ENCODE assay signal across 33 cellular contexts in genomic region chr12:113470871-113471618, GRCh38. TPM values are rescaled to one million over a fixed set of nuclear protein-coding genes. Genes with fewer than 3 reads are reported as not detected.
A peak's percentile ranks its signal among the peaks of the same experiment; 100 is the strongest.
DNase-seq lines count a peak whose midpoint lies in the region; FAIRE-seq and TF ChIP-seq lines count a peak whose summit lies in the region.
"Had no signal": no experiment of that assay in that cellular context is flagged by ENCODE, and none has a peak within 500 bp of the region (broad histone marks: within the 10 kb centered on the region; RNA-seq: fewer than 3 reads in every experiment).

No MANE protein-coding gene starts in this region.

- no peak overlapping the region for H3K14ac ChIP-seq in H1 (ENCODE audit: insufficient read length)

- no peak for TF ChIP-seq RAD21 in H1 (IDR thresholded peaks at IDR 0.05 in 1 of 2, conservative IDR thresholded peaks at IDR 0.05 in 1 of 2; ENCODE audit: low read depth in 2 of 2, low read length in 2 of 2)

- TF ChIP-seq CTCF in H1 (IDR thresholded peaks at IDR 0.05; ENCODE audit: control extremely low read depth in 1 of 3, insufficient read depth in 1 of 3, low read depth in 1 of 3, low read length in 3 of 3) = no peak
- TF ChIP-seq CTCF in A673 (conservative IDR thresholded peaks at IDR 0.05; ENCODE audit: low read depth, low read length) = no peak

- peaks cover 28 to 39% of the 10 kb centered on the region in 2 experiments for H4K20me1 ChIP-seq in H1 (replicated peaks in 1 of 2; ENCODE audit: control insufficient read depth in 1 of 2, insufficient read depth in 2 of 2, low read length in 2 of 2)

- H3K4me2 ChIP-seq in H1 (ENCODE audit: insufficient read depth in 1 of 2, low read depth in 2 of 2, low read length in 2 of 2) = peak overlapping the region; percentile 93 to 98

- H3K79me2 ChIP-seq in H1 (ENCODE audit: control insufficient read depth in 1 of 2, insufficient read depth in 2 of 2, low read length in 2 of 2) = peaks cover 0 to 6% of the 10 kb centered on the region in 2 experiments; a peak in 2 of 4 replicates

- H2BK15ac ChIP-seq in H1 (ENCODE audit: low read length) = no peak overlapping the region

- no TSS peak for BruUV-seq in A673 (replicated peaks; lab: Mats Ljungman, UMichigan)

- H4K8ac ChIP-seq in H1 (ENCODE audit: extremely low read depth, insufficient read depth, low read length) = peak overlapping the region; percentile 42; the same call in 1 of the 2 replicates

- H3K36me3 ChIP-seq in H7 (replicated peaks; ENCODE audit: control insufficient read depth, insufficient read depth, low read length) (no peaks in the 10 kb centered on the region), H1 (ENCODE audit: control insufficient read depth in 2 of 4, insufficient read depth in 4 of 4, low read length in 3 of 4) (peaks cover 3 to 63% (median 5%) of the 10 kb centered on the region in 4 experiments; a peak in 5 of 8 replicates), neuron (ENCODE audit: insufficient read depth, low read length) (no peaks in the 10 kb centered on the region), A673 (ENCODE audit: insufficient read depth, low read length, poor library complexity, severe bottlenecking) (no peaks in the 10 kb centered on the region)
- H3K36me3 ChIP-seq: heart left ventricle, pancreas, tibial nerve had no signal

- H3K4me3 ChIP-seq in H7 (ENCODE audit: insufficient read depth, low read depth, low read length) = peak overlapping the region; percentile 12
- H3K4me3 ChIP-seq in H1 (ENCODE audit: extremely low read depth in 1 of 4, insufficient read depth in 2 of 4, low read depth in 3 of 4, low read length in 4 of 4) = peak overlapping the region; percentile 52 to 66 (median 60)
- peak overlapping the region; percentile 54 for H3K4me3 ChIP-seq in neuron (ENCODE audit: low read length)
- no peak overlapping the region for H3K4me3 ChIP-seq in A673 (ENCODE audit: low read depth, low read length, poor library complexity, severe bottlenecking)
- H3K4me3 ChIP-seq: body of pancreas, heart left ventricle, pancreas, tibial nerve had no signal

- peak overlapping the region in 3 of 4 experiments; percentile 43 to 50 (median 49); a peak in 3 of 7 replicates for H3K9ac ChIP-seq in H1 (replicated peaks in 1 of 4; ENCODE audit: extremely low read depth in 1 of 4, low read depth in 3 of 4, low read length in 3 of 4)

- H3K9me3 ChIP-seq in H1 (ENCODE audit: insufficient read depth in 2 of 2, low read depth in 1 of 2, low read length in 1 of 2) (no peaks in the 10 kb centered on the region), neuron (ENCODE audit: low read length) (no peaks in the 10 kb centered on the region), A673 (ENCODE audit: low read depth, low read length, poor library complexity, severe bottlenecking) (no peaks in the 10 kb centered on the region)
- H3K9me3 ChIP-seq: body of pancreas, heart left ventricle, pancreas, tibial nerve had no signal

- no peak overlapping the region for H3K23ac ChIP-seq in H1 (ENCODE audit: insufficient read length)

- FAIRE-seq in H1 (lab: Jason Lieb, UNC) = no peak
- FAIRE-seq: keratinocyte, pancreas had no signal

- no peak overlapping the region for H2BK20ac ChIP-seq in H1 (ENCODE audit: low read length)

- no peak overlapping the region for H3K56ac ChIP-seq in H1 (replicated peaks; ENCODE audit: insufficient read length, low read depth, low read length)

- no peak for TF ChIP-seq POLR2A in H1 (IDR thresholded peaks at IDR 0.05; ENCODE audit: control extremely low read depth in 1 of 2, low read depth in 2 of 2, low read length in 2 of 2)

- H3K18ac ChIP-seq in H1 (ENCODE audit: extremely low read depth, low read length) = peak overlapping the region; percentile 51; the same call in 1 of the 2 replicates

- DNase-seq in ELF-1 (ENCODE audit: low read depth, low spot score) (peak; percentile 65), H7 (peak; percentile 70), H1 (ENCODE audit: low read depth in 1 of 2, low spot score in 2 of 2) (peak in 1 of 2 experiments; percentile 76), A673 (ENCODE audit: low spot score) (no peak), substantia nigra (lab: John Stamatoyannopoulos, UW) (no peak), NCI-H187 (lab: John Stamatoyannopoulos, UW) (no peak)
- DNase-seq: activated CD4-positive, alpha-beta memory T cell treated with anti-CD3 and anti-CD28 coated beads for 36 hours; activated effector memory CD4-positive, alpha-beta T cell treated with anti-CD3 and anti-CD28 coated beads, Interleukin-2, amount 50 U/mL, for 16 hours; activated naive CD8-positive, alpha-beta T cell treated with anti-CD3 and anti-CD28 coated beads, Interleukin-2, amount 50 U/mL, for 24 hours; activated T-cell treated with anti-CD3 and anti-CD28 coated beads for 4 hours; AML-193; body of pancreas; CD8-positive, alpha-beta memory T cell; effector CD4-positive, alpha-beta T cell; erythroblast; heart left ventricle; HFFc6; midbrain; natural killer cell; NCI-H1092; NCI-H1930; NCI-H345; pancreas; Right ventricle myocardium superior; stimulated activated naive CD8-positive, alpha-beta T cell treated with anti-CD3 and anti-CD28 coated beads, Interleukin-15, Interleukin-2, amounts not matched to agents 100 U/mL and 50 U/mL, for 24 hours had no signal

- no peak for TF ChIP-seq EP300 in H1 (IDR thresholded peaks at IDR 0.05; ENCODE audit: borderline replicate concordance in 1 of 2, low read depth in 2 of 2, low read length in 2 of 2)

- H3K23me2 ChIP-seq in H1 (ENCODE audit: low read depth, low read length) = peaks cover 26% of the 10 kb centered on the region; the same call in 1 of the 2 replicates

- H4K91ac ChIP-seq in H1 (replicated peaks; ENCODE audit: insufficient read length, low read length) = no peak overlapping the region

- H3K27ac ChIP-seq in H1 (ENCODE audit: low read depth, low read length) (no peak overlapping the region), A673 (ENCODE audit: low read depth, low read length, poor library complexity, severe bottlenecking) (no peak overlapping the region), substantia nigra (ENCODE audit: low read depth, low read length, poor library complexity, severe bottlenecking) (no peak overlapping the region)
- H3K27ac ChIP-seq: body of pancreas, heart left ventricle, pancreas, tibial nerve had no signal

- H2BK5ac ChIP-seq in H1 (ENCODE audit: low read depth, low read length) = no peak overlapping the region

- no peak overlapping the region for H3K4ac ChIP-seq in H1 (replicated peaks; ENCODE audit: insufficient read length, low read depth, low read length)

- CTCF ChIA-PET in H1 (lab: Charles Lee; ENCODE audit: partially characterized antibody) (interaction anchor here (1.0 to 9.0 kb wide), 2 partner anchors 8 to 12 kb away, joined by 3 to 79 read pairs; no protein-coding TSS in a partner anchor), A673 (lab: Charles Lee) (no interaction called here)

- H2AFZ ChIP-seq in H1 (ENCODE audit: low read length) (no peak overlapping the region), neuron (ENCODE audit: low read depth, low read length) (no peak overlapping the region)

- no peak overlapping the region for H2BK12ac ChIP-seq in H1 (ENCODE audit: low read depth, low read length)

- POLR2A ChIA-PET in H1 (lab: Charles Lee; ENCODE audit: partially characterized antibody) = interaction anchor here (0.6 to 1.2 kb wide), 2 partner anchors 9 to 48 kb away, joined by 3 to 7 read pairs; no protein-coding TSS in a partner anchor
- POLR2A ChIA-PET in A673 (lab: Charles Lee; ENCODE audit: low non-redundant PET) = no interaction called here

- intact Hi-C loops in A673 (cut with micrococcal nuclease; ENCODE audit: unreplicated experiment) = no loop called here

- H3K27me3 ChIP-seq in H7 (ENCODE audit: control insufficient read depth, insufficient read depth, low read length) = peaks cover 100% of the 10 kb centered on the region
- H3K27me3 ChIP-seq in H1 (replicated peaks in 1 of 4; ENCODE audit: control insufficient read depth in 3 of 4, extremely low read depth in 1 of 4, insufficient read depth in 3 of 4, low read length in 3 of 4) = peaks cover 92 to 100% (median 99%) of the 10 kb centered on the region in 4 experiments
- peaks cover 98% of the 10 kb centered on the region for H3K27me3 ChIP-seq in neuron (ENCODE audit: insufficient read depth, low read length)
- peaks cover 100% of the 10 kb centered on the region for H3K27me3 ChIP-seq in A673 (replicated peaks; ENCODE audit: insufficient read depth, low read depth, low read length, poor library complexity)

- H2AK5ac ChIP-seq in H1 (ENCODE audit: low read depth, low read length) = peak overlapping the region; percentile 13; the same call in 1 of the 2 replicates

- WGBS in H1 (ENCODE audit: extremely low coverage in 1 of 2, insufficient coverage in 1 of 2, insufficient read length in 1 of 2, insufficient replicate concordance in 2 of 2, low coverage in 1 of 2, low lambda C conversion rate in 2 of 2, missing lambda C conversion rate in 1 of 2), 2 experiments = 3% methylated on average over 47 of the region's 53 CpGs; no CpG with 5 or more reads in 1 of the 2 experiments

- no peak overlapping the region for H4K5ac ChIP-seq in H1 (ENCODE audit: insufficient read length, low read depth, low read length)

- H2BK120ac ChIP-seq in H1 (replicated peaks; ENCODE audit: low read depth, low read length) = no peak overlapping the region

- H3K4me1 ChIP-seq in H1 (replicated peaks in 1 of 4; ENCODE audit: control insufficient read depth in 3 of 4, insufficient read depth in 4 of 4, low read length in 3 of 4) (peaks cover 0 to 83% (median 50%) of the 10 kb centered on the region in 4 experiments; a peak in 6 of 7 replicates), neuron (ENCODE audit: insufficient read depth, low read length) (peaks cover 28% of the 10 kb centered on the region), A673 (ENCODE audit: insufficient read depth, low read length, poor library complexity, severe bottlenecking) (no peaks in the 10 kb centered on the region)
- H3K4me1 ChIP-seq: pancreas had no signal

- no peaks in the 10 kb centered on the region for H3K79me1 ChIP-seq in H1 (ENCODE audit: low read depth, low read length)

RNA-seq across cellular contexts. Expression of gene LHX5, which starts 0.6 kb away (rescaled TPM):
- 0.07 and 0.85 TPM in 2 replicates for total RNA-seq in H7 (2014; rRNA removed; shearing (Covaris generic))
- 0.47 and 0.63 TPM in 2 replicates for total RNA-seq in H1 (2021; fragmentation: NEBNext Ultra II Directional; extraction: Animal tissue kit (Norgen Biotek cat#: 25700))
- 1.1 and 4.6 TPM in 2 replicates for polyA plus RNA-seq in H1 (2011; rRNA removed)
- 3.4 TPM for polyA plus RNA-seq in H1 (2011; cell fraction: cytosol; rRNA removed)
- 4.2 TPM for polyA plus RNA-seq in H1 (2011; cell fraction: nucleus; rRNA removed)
- 0.68 to 1.3 TPM (median 1.1 TPM) in 4 replicates for polyA plus RNA-seq in H1 (2012, experiment 1 of 2)
- polyA plus RNA-seq in H1 (2012, experiment 2 of 2) = 0.93 TPM
- 0.08 TPM for polyA plus RNA-seq in H1 (2013, experiment 1 of 2)
- polyA plus RNA-seq in H1 (2013, experiment 2 of 2) = 0.04 TPM
- 0.32 and 2.3 TPM in 2 replicates for polyA minus RNA-seq in H1 (2011; rRNA and poly(A)+ RNA removed)
- polyA minus RNA-seq in H1 (2011; cell fraction: cytosol; rRNA and poly(A)+ RNA removed) = 2.1 TPM
- 1.6 TPM for polyA minus RNA-seq in H1 (2011; cell fraction: nucleus; rRNA and poly(A)+ RNA removed)
- total RNA-seq in A673 (2021) = not detected in 2 replicates
- total RNA-seq: activated CD4-positive, alpha-beta memory T cell treated with anti-CD3 and anti-CD28 coated beads for 36 hours; body of pancreas; CD8-positive, alpha-beta memory T cell; chondrocyte; fibroblast of villous mesenchyme; heart left ventricle; HFFc6; IMR-90; liver; natural killer cell; pancreas; right cardiac atrium; Right ventricle myocardium superior; tibial nerve had no signal
- polyA plus RNA-seq: CD8-positive, alpha-beta memory T cell; heart left ventricle; IMR-90; liver; pancreas; right cardiac atrium had no signal

RNA-seq across cellular contexts. Expression of gene SDSL, which starts 48.9 kb away (rescaled TPM):
- total RNA-seq in H7 (2014; rRNA removed; shearing (Covaris generic)) = 3.3 and 4.1 TPM in 2 replicates
- 0.69 TPM in 1 of 2 replicates, not detected in the other for total RNA-seq in H1 (2021; fragmentation: NEBNext Ultra II Directional; extraction: Animal tissue kit (Norgen Biotek cat#: 25700))
- 1.3 and 1.7 TPM in 2 replicates for polyA plus RNA-seq in H1 (2011; rRNA removed)
- 1.5 TPM for polyA plus RNA-seq in H1 (2011; cell fraction: cytosol; rRNA removed)
- polyA plus RNA-seq in H1 (2011; cell fraction: nucleus; rRNA removed) = 1.5 TPM
- 0.42 to 0.74 TPM (median 0.53 TPM) in 3 of 4 replicates, not detected in the other for polyA plus RNA-seq in H1 (2012, experiment 1 of 2)
- 0.42 TPM for polyA plus RNA-seq in H1 (2012, experiment 2 of 2)
- polyA plus RNA-seq in H1 (2013, experiment 1 of 2) = 0.28 TPM
- 0.15 TPM for polyA plus RNA-seq in H1 (2013, experiment 2 of 2)
- 0.27 TPM in 1 of 2 replicates, not detected in the other for polyA minus RNA-seq in H1 (2011; rRNA and poly(A)+ RNA removed)
- not detected for polyA minus RNA-seq in H1 (2011; cell fraction: cytosol; rRNA and poly(A)+ RNA removed)
- polyA minus RNA-seq in H1 (2011; cell fraction: nucleus; rRNA and poly(A)+ RNA removed) = not detected
- total RNA-seq in A673 (2021) = 0.37 and 1.2 TPM in 2 replicates
- total RNA-seq: activated CD4-positive, alpha-beta memory T cell treated with anti-CD3 and anti-CD28 coated beads for 36 hours had no signal
- polyA plus RNA-seq: CD8-positive, alpha-beta memory T cell had no signal

Comparison
In these comparisons a context has a peak if more than half of its experiments do, and no peak if none do; other contexts are left out.
1. DNase-seq: peak in ELF-1 (single experiment) and H7 (single experiment); none in A673 (single experiment), substantia nigra (0 of 49) and NCI-H187 (0 of 2).